3 cellular contexts compared by ENCODE assay signal in the genomic region with DNA sequence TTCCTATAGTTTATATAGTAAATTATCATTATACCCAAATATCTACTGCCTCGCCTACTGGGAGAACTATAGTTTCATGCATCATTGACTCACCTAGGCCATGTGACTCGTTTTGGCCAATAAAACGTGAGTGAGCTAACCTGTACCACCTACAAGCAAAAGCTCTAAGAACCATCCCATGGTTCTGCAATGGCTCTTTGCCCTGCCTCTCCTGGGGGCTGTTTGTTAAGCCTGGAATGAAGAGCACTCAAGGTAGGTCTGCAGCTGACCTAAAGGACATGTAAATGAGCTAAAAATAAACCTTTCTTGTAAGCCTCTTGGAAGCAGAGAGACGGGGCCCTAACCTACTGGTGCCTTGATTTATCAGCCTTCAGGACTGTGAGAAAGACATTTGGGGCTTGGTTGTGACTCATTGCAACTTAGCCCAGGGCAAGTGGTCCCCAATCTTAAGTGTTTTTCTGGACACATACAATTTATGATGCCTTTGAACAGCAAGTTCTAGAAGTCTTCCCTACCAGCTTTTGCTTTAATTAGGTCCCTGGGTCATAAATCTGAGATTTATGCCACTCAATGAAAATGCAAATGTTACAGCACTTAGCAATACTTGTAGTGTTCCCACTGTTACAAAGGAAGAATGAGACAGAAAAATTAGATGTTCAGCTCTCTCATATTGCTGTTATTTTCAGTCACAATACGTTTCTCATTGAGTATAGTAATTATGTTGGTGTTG.
TF ChIP-seq lines count a peak whose summit lies in the region.

No MANE protein-coding gene starts in this region.

TF ChIP-seq in GM23338, 12 proteins besides CTCF, POLR2A, EP300 and RAD21:
- TF ChIP-seq ETS1 (IDR thresholded peaks at IDR 0.05), result no peak
- no peak for TF ChIP-seq JUNB (IDR thresholded peaks at IDR 0.05; ENCODE audit: unreplicated experiment)
- no peak for TF ChIP-seq NANOG (IDR thresholded peaks at IDR 0.05; ENCODE audit: borderline replicate concordance)
- TF ChIP-seq ZNF331 (CRISPR knock-in tag; IDR thresholded peaks at IDR 0.05; ENCODE audit: low read depth), result no peak
- TF ChIP-seq, protein P1, sequence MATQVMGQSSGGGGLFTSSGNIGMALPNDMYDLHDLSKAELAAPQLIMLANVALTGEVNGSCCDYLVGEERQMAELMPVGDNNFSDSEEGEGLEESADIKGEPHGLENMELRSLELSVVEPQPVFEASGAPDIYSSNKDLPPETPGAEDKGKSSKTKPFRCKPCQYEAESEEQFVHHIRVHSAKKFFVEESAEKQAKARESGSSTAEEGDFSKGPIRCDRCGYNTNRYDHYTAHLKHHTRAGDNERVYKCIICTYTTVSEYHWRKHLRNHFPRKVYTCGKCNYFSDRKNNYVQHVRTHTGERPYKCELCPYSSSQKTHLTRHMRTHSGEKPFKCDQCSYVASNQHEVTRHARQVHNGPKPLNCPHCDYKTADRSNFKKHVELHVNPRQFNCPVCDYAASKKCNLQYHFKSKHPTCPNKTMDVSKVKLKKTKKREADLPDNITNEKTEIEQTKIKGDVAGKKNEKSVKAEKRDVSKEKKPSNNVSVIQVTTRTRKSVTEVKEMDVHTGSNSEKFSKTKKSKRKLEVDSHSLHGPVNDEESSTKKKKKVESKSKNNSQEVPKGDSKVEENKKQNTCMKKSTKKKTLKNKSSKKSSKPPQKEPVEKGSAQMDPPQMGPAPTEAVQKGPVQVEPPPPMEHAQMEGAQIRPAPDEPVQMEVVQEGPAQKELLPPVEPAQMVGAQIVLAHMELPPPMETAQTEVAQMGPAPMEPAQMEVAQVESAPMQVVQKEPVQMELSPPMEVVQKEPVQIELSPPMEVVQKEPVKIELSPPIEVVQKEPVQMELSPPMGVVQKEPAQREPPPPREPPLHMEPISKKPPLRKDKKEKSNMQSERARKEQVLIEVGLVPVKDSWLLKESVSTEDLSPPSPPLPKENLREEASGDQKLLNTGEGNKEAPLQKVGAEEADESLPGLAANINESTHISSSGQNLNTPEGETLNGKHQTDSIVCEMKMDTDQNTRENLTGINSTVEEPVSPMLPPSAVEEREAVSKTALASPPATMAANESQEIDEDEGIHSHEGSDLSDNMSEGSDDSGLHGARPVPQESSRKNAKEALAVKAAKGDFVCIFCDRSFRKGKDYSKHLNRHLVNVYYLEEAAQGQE (IDR thresholded peaks at IDR 0.05; ENCODE audit: unreplicated experiment), result no peak
- TF ChIP-seq EZH2phosphoT487 (IDR thresholded peaks at IDR 0.05; ENCODE audit: unreplicated experiment), result no peak
- TF ChIP-seq CREB1 (CRISPR knock-in tag; IDR thresholded peaks at IDR 0.05; ENCODE audit: low read depth), result no peak
- no peak for TF ChIP-seq EZH2 (IDR thresholded peaks at IDR 0.05; ENCODE audit: low read depth, unreplicated experiment)
- TF ChIP-seq POLR2AphosphoS5 (IDR thresholded peaks at IDR 0.05; ENCODE audit: low read depth), result no peak

TF ChIP-seq in HEK293T, 16 proteins besides CTCF, POLR2A, EP300 and RAD21:
- peak; percentile 78 for TF ChIP-seq PKNOX1 (IDR thresholded peaks at IDR 0.05)
- TF ChIP-seq TARDBP (IDR thresholded peaks at IDR 0.05), result no peak
- no peak for TF ChIP-seq NFRKB (IDR thresholded peaks at IDR 0.05)

TF ChIP-seq in K562, 482 proteins besides CTCF, POLR2A, EP300 and RAD21 (continues in another document):
- TF ChIP-seq USF1 (CRISPR knock-in tag; IDR thresholded peaks at IDR 0.05), result peak; percentile 61
- peak; percentile 70 for TF ChIP-seq USF2 (CRISPR knock-in tag; IDR thresholded peaks at IDR 0.05)
- TF ChIP-seq, protein P2, sequence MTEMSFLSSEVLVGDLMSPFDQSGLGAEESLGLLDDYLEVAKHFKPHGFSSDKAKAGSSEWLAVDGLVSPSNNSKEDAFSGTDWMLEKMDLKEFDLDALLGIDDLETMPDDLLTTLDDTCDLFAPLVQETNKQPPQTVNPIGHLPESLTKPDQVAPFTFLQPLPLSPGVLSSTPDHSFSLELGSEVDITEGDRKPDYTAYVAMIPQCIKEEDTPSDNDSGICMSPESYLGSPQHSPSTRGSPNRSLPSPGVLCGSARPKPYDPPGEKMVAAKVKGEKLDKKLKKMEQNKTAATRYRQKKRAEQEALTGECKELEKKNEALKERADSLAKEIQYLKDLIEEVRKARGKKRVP (CRISPR knock-in tag; IDR thresholded peaks at IDR 0.05), result no peak
- TF ChIP-seq JUNB (CRISPR knock-in tag; conservative IDR thresholded peaks at IDR 0.05), result no peak
- no peak for TF ChIP-seq ETV1 (tag; conservative IDR thresholded peaks at IDR 0.05; ENCODE audit: low read depth)
- no peak for TF ChIP-seq ZC3H8 (IDR thresholded peaks at IDR 0.05)
- no peak for TF ChIP-seq RFX7 (CRISPR knock-in tag; IDR thresholded peaks at IDR 0.05)
- TF ChIP-seq ZNF232 (CRISPR knock-in tag; IDR thresholded peaks at IDR 0.05), result no peak
- no peak for TF ChIP-seq ZNF695 (CRISPR knock-in tag; IDR thresholded peaks at IDR 0.05)
- TF ChIP-seq PRPF4 (IDR thresholded peaks at IDR 0.05; ENCODE audit: insufficient read depth, low read depth, low read length, poor library complexity, severe bottlenecking), result no peak
- no peak for TF ChIP-seq ZNF134 (CRISPR knock-in tag; conservative IDR thresholded peaks at IDR 0.05)
- TF ChIP-seq, protein P3, sequence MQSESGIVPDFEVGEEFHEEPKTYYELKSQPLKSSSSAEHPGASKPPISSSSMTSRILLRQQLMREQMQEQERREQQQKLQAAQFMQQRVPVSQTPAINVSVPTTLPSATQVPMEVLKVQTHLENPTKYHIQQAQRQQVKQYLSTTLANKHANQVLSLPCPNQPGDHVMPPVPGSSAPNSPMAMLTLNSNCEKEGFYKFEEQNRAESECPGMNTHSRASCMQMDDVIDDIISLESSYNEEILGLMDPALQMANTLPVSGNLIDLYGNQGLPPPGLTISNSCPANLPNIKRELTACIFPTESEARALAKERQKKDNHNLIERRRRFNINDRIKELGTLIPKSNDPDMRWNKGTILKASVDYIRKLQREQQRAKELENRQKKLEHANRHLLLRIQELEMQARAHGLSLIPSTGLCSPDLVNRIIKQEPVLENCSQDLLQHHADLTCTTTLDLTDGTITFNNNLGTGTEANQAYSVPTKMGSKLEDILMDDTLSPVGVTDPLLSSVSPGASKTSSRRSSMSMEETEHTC (IDR thresholded peaks at IDR 0.05), result no peak
- TF ChIP-seq SMAD4 (CRISPR knock-in tag; conservative IDR thresholded peaks at IDR 0.05), result no peak
- no peak for TF ChIP-seq HMBOX1 (IDR thresholded peaks at IDR 0.05)
- TF ChIP-seq HNRNPH1 (optimal IDR thresholded peaks at IDR 0.05; ENCODE audit: low read depth, low read length), result no peak
- no peak for TF ChIP-seq LCOR (CRISPR knock-in tag; IDR thresholded peaks at IDR 0.05)
- TF ChIP-seq SRSF3 (IDR thresholded peaks at IDR 0.05; ENCODE audit: insufficient read depth, low read length), result no peak
- TF ChIP-seq NFYB (IDR thresholded peaks at IDR 0.05; ENCODE audit: extremely low read depth, insufficient read length), result peak; percentile 50
- TF ChIP-seq ZNF785 (CRISPR knock-in tag; IDR thresholded peaks at IDR 0.05), result no peak
- TF ChIP-seq, protein P4, sequence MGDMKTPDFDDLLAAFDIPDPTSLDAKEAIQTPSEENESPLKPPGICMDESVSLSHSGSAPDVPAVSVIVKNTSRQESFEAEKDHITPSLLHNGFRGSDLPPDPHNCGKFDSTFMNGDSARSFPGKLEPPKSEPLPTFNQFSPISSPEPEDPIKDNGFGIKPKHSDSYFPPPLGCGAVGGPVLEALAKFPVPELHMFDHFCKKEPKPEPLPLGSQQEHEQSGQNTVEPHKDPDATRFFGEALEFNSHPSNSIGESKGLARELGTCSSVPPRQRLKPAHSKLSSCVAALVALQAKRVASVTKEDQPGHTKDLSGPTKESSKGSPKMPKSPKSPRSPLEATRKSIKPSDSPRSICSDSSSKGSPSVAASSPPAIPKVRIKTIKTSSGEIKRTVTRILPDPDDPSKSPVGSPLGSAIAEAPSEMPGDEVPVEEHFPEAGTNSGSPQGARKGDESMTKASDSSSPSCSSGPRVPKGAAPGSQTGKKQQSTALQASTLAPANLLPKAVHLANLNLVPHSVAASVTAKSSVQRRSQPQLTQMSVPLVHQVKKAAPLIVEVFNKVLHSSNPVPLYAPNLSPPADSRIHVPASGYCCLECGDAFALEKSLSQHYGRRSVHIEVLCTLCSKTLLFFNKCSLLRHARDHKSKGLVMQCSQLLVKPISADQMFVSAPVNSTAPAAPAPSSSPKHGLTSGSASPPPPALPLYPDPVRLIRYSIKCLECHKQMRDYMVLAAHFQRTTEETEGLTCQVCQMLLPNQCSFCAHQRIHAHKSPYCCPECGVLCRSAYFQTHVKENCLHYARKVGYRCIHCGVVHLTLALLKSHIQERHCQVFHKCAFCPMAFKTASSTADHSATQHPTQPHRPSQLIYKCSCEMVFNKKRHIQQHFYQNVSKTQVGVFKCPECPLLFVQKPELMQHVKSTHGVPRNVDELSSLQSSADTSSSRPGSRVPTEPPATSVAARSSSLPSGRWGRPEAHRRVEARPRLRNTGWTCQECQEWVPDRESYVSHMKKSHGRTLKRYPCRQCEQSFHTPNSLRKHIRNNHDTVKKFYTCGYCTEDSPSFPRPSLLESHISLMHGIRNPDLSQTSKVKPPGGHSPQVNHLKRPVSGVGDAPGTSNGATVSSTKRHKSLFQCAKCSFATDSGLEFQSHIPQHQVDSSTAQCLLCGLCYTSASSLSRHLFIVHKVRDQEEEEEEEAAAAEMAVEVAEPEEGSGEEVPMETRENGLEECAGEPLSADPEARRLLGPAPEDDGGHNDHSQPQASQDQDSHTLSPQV (IDR thresholded peaks at IDR 0.05), result no peak
- no peak for TF ChIP-seq JUND (IDR thresholded peaks at IDR 0.05; ENCODE audit: borderline replicate concordance, low read depth, low read length)
- TF ChIP-seq JUND (tag; IDR thresholded peaks at IDR 0.05; ENCODE audit: borderline replicate concordance, low read depth, low read length), result no peak
- no peak for TF ChIP-seq NCOR1 (IDR thresholded peaks at IDR 0.05)
- no peak for TF ChIP-seq DPF2 (IDR thresholded peaks at IDR 0.05)
- TF ChIP-seq RNF219 (CRISPR knock-in tag; IDR thresholded peaks at IDR 0.05), result no peak
- TF ChIP-seq PBX2 (CRISPR knock-in tag; IDR thresholded peaks at IDR 0.05; ENCODE audit: low read depth), result no peak
- 0 out of 2 replicates have a peak, but pooled peaks have one; percentile 35 for TF ChIP-seq PBX2 (tag; conservative IDR thresholded peaks at IDR 0.05; ENCODE audit: low read depth)
- no peak for TF ChIP-seq SAFB (IDR thresholded peaks at IDR 0.05; ENCODE audit: borderline replicate concordance, low read depth, low read length)
- TF ChIP-seq GTF2B (IDR thresholded peaks at IDR 0.05; ENCODE audit: extremely low read depth, insufficient read length), result no peak
- TF ChIP-seq MXI1 (IDR thresholded peaks at IDR 0.05; ENCODE audit: low read depth, low read length), result no peak
- TF ChIP-seq ZNF324 (CRISPR knock-in tag; IDR thresholded peaks at IDR 0.05), result no peak
